12 cellular contexts compared by ENCODE assay signal in genomic region chr18:46393230-46393629, GRCh38.
DNase-seq lines count a peak whose midpoint lies in the region; ATAC-seq and TF ChIP-seq lines count a peak whose summit lies in the region.
"Had no signal": no experiment of that assay in that cellular context is flagged by ENCODE, and none has a peak within 500 bp of the region (broad histone marks: within the 10 kb centered on the region; RNA-seq: fewer than 3 reads in every experiment).

No MANE protein-coding gene starts in this region.

- DNase-seq in AG04450 (ENCODE audit: low read depth, low spot score) (no peak), RPMI8226 (peak; percentile 27), glutamatergic neuron (peak; percentile 62), transverse colon (no peak)
- no peak for DNase-seq in activated T-helper 2 cell treated with anti-CD3 and anti-CD28 coated beads, Interferon-gamma antibody, Interleukin-2, Interleukin-4, amounts not matched to agents 10 μg/mL and 5 μg/mL and 100 μg/mL, durations not matched to agents 14 hours and 24 hours and 36 hours (ENCODE audit: low spot score)
- DNase-seq: adrenal gland; CD4-positive, alpha-beta T cell; effector memory CD8-positive, alpha-beta T cell; NCI-H2171 treated with DMSO at 0.1 percent for 48 hours had no signal

- H3K27ac Mint-ChIP-seq in glutamatergic neuron (ENCODE audit: unreplicated experiment) = no peak overlapping the region
- no peak overlapping the region for H3K27ac Mint-ChIP-seq in activated T-helper 2 cell treated with anti-CD3 and anti-CD28 coated beads, Interferon-gamma antibody, Interleukin-2, Interleukin-4, amounts not matched to agents 10 μg/mL and 5 μg/mL and 100 μg/mL, durations not matched to agents 14 hours and 24 hours and 36 hours
- H3K27ac Mint-ChIP-seq: CD4-positive, alpha-beta T cell had no signal

- H3K9me3 Mint-ChIP-seq in glutamatergic neuron (ENCODE audit: unreplicated experiment) = peaks cover 2% of the 10 kb centered on the region
- no peaks in the 10 kb centered on the region for H3K9me3 Mint-ChIP-seq in activated T-helper 2 cell treated with anti-CD3 and anti-CD28 coated beads, Interferon-gamma antibody, Interleukin-2, Interleukin-4, amounts not matched to agents 10 μg/mL and 5 μg/mL and 100 μg/mL, durations not matched to agents 14 hours and 24 hours and 36 hours
- H3K9me3 Mint-ChIP-seq: CD4-positive, alpha-beta T cell had no signal

- peaks cover 12% of the 10 kb centered on the region for H3K4me1 Mint-ChIP-seq in glutamatergic neuron (ENCODE audit: low read depth, unreplicated experiment)
- peaks cover 5% of the 10 kb centered on the region for H3K4me1 Mint-ChIP-seq in activated T-helper 2 cell treated with anti-CD3 and anti-CD28 coated beads, Interferon-gamma antibody, Interleukin-2, Interleukin-4, amounts not matched to agents 10 μg/mL and 5 μg/mL and 100 μg/mL, durations not matched to agents 14 hours and 24 hours and 36 hours (ENCODE audit: low read depth)

- ATAC-seq in GM18498 (IDR thresholded peaks at IDR 0.05; ENCODE audit: unreplicated experiment) (no peak), HG02763 (IDR thresholded peaks at IDR 0.05; ENCODE audit: unreplicated experiment) (no peak)
- ATAC-seq: effector memory CD8-positive, alpha-beta T cell had no signal

- TF ChIP-seq CTCF in AG04450 (IDR thresholded peaks at IDR 0.05; ENCODE audit: low read depth, low read length) (0 out of 2 replicates have a peak, but pooled peaks have one; percentile 10), GM12874 (IDR thresholded peaks at IDR 0.05; ENCODE audit: insufficient read depth, low read depth, low read length) (peak; percentile 37), glutamatergic neuron (IDR thresholded peaks at IDR 0.05; ENCODE audit: partially characterized antibody, unreplicated experiment) (no peak), transverse colon (IDR thresholded peaks at IDR 0.05) (no peak)

- WGBS in transverse colon (ENCODE audit: low coverage in 1 of 2), 2 donors = 83 to 93% methylated on average over 3 to 8 of the region's 8 CpGs

- no peaks in the 10 kb centered on the region for H3K36me3 ChIP-seq in transverse colon
- H3K36me3 ChIP-seq: adrenal gland had no signal

- intact Hi-C loops in activated T-helper 2 cell treated with anti-CD3 and anti-CD28 coated beads, Interferon-gamma antibody, Interleukin-2, Interleukin-4, amounts not matched to agents 10 μg/mL and 5 μg/mL and 100 μg/mL, durations not matched to agents 14 hours and 24 hours and 36 hours (cut with micrococcal nuclease) = no loop called here
- intact Hi-C loops in transverse colon (cut with DNase I; ENCODE audit: low total_unique reads) = no loop called here

- no peak for TF ChIP-seq POLR2A in transverse colon (IDR thresholded peaks at IDR 0.05)

- in situ Hi-C loops in transverse colon (cut with MboI; ENCODE audit: low pct_ligation_motif_present in 1 of 4, low pct_unique_long_range_greater_than_20kb in 1 of 4, low sequenced_read_pairs in 3 of 4) = no loop called here

- H3K9me3 ChIP-seq in AG04450 (ENCODE audit: control insufficient read depth, insufficient read depth, low read length) = no peaks in the 10 kb centered on the region
- no peaks in the 10 kb centered on the region for H3K9me3 ChIP-seq in transverse colon
- H3K9me3 ChIP-seq: adrenal gland had no signal

- POLR2A ChIA-PET in AG04450 (lab: Yijun Ruan, JAX) = no interaction called here

- no peak overlapping the region for H3K4me3 Mint-ChIP-seq in glutamatergic neuron (ENCODE audit: unreplicated experiment)
- no peak overlapping the region for H3K4me3 Mint-ChIP-seq in activated T-helper 2 cell treated with anti-CD3 and anti-CD28 coated beads, Interferon-gamma antibody, Interleukin-2, Interleukin-4, amounts not matched to agents 10 μg/mL and 5 μg/mL and 100 μg/mL, durations not matched to agents 14 hours and 24 hours and 36 hours (ENCODE audit: low read depth)
- H3K4me3 Mint-ChIP-seq: CD4-positive, alpha-beta T cell; effector memory CD8-positive, alpha-beta T cell had no signal

- H3K4me3 ChIP-seq in AG04450 (ENCODE audit: low read depth, low read length) (no peak overlapping the region), transverse colon (no peak overlapping the region)
- H3K4me3 ChIP-seq: adrenal gland had no signal

- no peaks in the 10 kb centered on the region for H3K4me1 ChIP-seq in transverse colon
- H3K4me1 ChIP-seq: adrenal gland had no signal

- H3K27ac ChIP-seq in AG04450 (ENCODE audit: low read depth, low read length) = no peak overlapping the region
- H3K27ac ChIP-seq in transverse colon = no peak overlapping the region
- H3K27ac ChIP-seq: adrenal gland had no signal

- H3K27me3 ChIP-seq in AG04450 (ENCODE audit: control insufficient read depth, insufficient read depth, low read length) = no peaks in the 10 kb centered on the region
- H3K27me3 ChIP-seq in transverse colon = no peaks in the 10 kb centered on the region
- H3K27me3 ChIP-seq: adrenal gland had no signal

- CTCF ChIA-PET in AG04450 (lab: Charles Lee) = interaction anchor here (0.7 kb wide), 1 partner anchor 11 kb away, joined by 3 read pairs; no protein-coding TSS in a partner anchor

- peaks cover 9% of the 10 kb centered on the region for H3K27me3 Mint-ChIP-seq in glutamatergic neuron (ENCODE audit: unreplicated experiment)
- no peaks in the 10 kb centered on the region for H3K27me3 Mint-ChIP-seq in activated T-helper 2 cell treated with anti-CD3 and anti-CD28 coated beads, Interferon-gamma antibody, Interleukin-2, Interleukin-4, amounts not matched to agents 10 μg/mL and 5 μg/mL and 100 μg/mL, durations not matched to agents 14 hours and 24 hours and 36 hours (ENCODE audit: low read depth)
- H3K27me3 Mint-ChIP-seq: CD4-positive, alpha-beta T cell; effector memory CD8-positive, alpha-beta T cell had no signal

- H3K36me3 Mint-ChIP-seq in glutamatergic neuron (ENCODE audit: unreplicated experiment) = no peaks in the 10 kb centered on the region
- H3K36me3 Mint-ChIP-seq in activated T-helper 2 cell treated with anti-CD3 and anti-CD28 coated beads, Interferon-gamma antibody, Interleukin-2, Interleukin-4, amounts not matched to agents 10 μg/mL and 5 μg/mL and 100 μg/mL, durations not matched to agents 14 hours and 24 hours and 36 hours (ENCODE audit: low read depth) = no peaks in the 10 kb centered on the region

- no peak for TF ChIP-seq EP300 in transverse colon (IDR thresholded peaks at IDR 0.05; ENCODE audit: low read depth)

Comparison
In these comparisons a context has a peak if more than half of its experiments do, and no peak if none do; other contexts are left out.
1. DNase-seq: peak in RPMI8226 (single experiment) and glutamatergic neuron (single experiment); none in AG04450 (single experiment), activated T-helper 2 cell treated with anti-CD3 and anti-CD28 coated beads, Interferon-gamma antibody, Interleukin-2, Interleukin-4, amounts not matched to agents 10 μg/mL and 5 μg/mL and 100 μg/mL, durations not matched to agents 14 hours and 24 hours and 36 hours (single experiment) and transverse colon (single experiment).
2. CTCF ChIP-seq: peak in AG04450 (single experiment) and GM12874 (single experiment); none in glutamatergic neuron (single experiment) and transverse colon (0 of 5).